ENCODE assay signal across 8 cellular contexts in genomic region chr3:4670352-4670751, GRCh38.
DNase-seq lines count a peak whose midpoint lies in the region; ATAC-seq and TF ChIP-seq lines count a peak whose summit lies in the region.

No MANE protein-coding gene starts in this region.

- no peak overlapping the region for H3K4me3 Mint-ChIP-seq in activated CD8-positive, alpha-beta T cell treated with anti-CD3 and anti-CD28 coated beads for 36 hours
- no peak overlapping the region for H3K4me3 Mint-ChIP-seq in activated CD8-positive, alpha-beta T cell treated with anti-CD3 and anti-CD28 coated beads, Interleukin-2, amount 10 ng/mL, durations not matched to agents 7 days and 5 days
- no peak overlapping the region for H3K4me3 Mint-ChIP-seq in endodermal cell
- no peak overlapping the region for H3K4me3 Mint-ChIP-seq in stimulated activated naive B cell treated with anti-CD40 and anti-IgM and Interleukin-4, amounts not matched to agents 10 μg/mL and 1 μg/mL and 100 μg/mL, for 72 hours

- H3K36me3 Mint-ChIP-seq in activated CD8-positive, alpha-beta T cell treated with anti-CD3 and anti-CD28 coated beads for 36 hours (ENCODE audit: low read depth), result peaks cover 62% of the 10 kb centered on the region
- peaks cover 46% of the 10 kb centered on the region for H3K36me3 Mint-ChIP-seq in activated CD8-positive, alpha-beta T cell treated with anti-CD3 and anti-CD28 coated beads, Interleukin-2, amount 10 ng/mL, durations not matched to agents 7 days and 5 days (ENCODE audit: low read depth)
- no peaks in the 10 kb centered on the region for H3K36me3 Mint-ChIP-seq in endodermal cell (ENCODE audit: low read depth)
- H3K36me3 Mint-ChIP-seq in stimulated activated naive B cell treated with anti-CD40 and anti-IgM and Interleukin-4, amounts not matched to agents 10 μg/mL and 1 μg/mL and 100 μg/mL, for 72 hours, result peaks cover 48 to 56% of the 10 kb centered on the region in 2 donors

- H3K36me3 ChIP-seq in endodermal cell (ENCODE audit: control insufficient read depth, insufficient read depth, low read length), result no peaks in the 10 kb centered on the region

- no peak overlapping the region for H3K27ac ChIP-seq in endodermal cell (ENCODE audit: low read depth, low read length)

- H3K4me3 ChIP-seq in endodermal cell (ENCODE audit: low read length), result no peak overlapping the region

- TF ChIP-seq CTCF in activated CD8-positive, alpha-beta T cell treated with anti-CD3 and anti-CD28 coated beads for 36 hours (IDR thresholded peaks at IDR 0.05), result peak; percentile 40
- TF ChIP-seq CTCF in endodermal cell (conservative IDR thresholded peaks at IDR 0.05) (peak; percentile 78), GM13976 (IDR thresholded peaks at IDR 0.05; ENCODE audit: borderline replicate concordance, control extremely low read depth, extremely low read depth, insufficient read depth, missing control alignments) (no peak)

- H3K27ac Mint-ChIP-seq in activated CD8-positive, alpha-beta T cell treated with anti-CD3 and anti-CD28 coated beads for 36 hours, result no peak overlapping the region
- no peak overlapping the region for H3K27ac Mint-ChIP-seq in activated CD8-positive, alpha-beta T cell treated with anti-CD3 and anti-CD28 coated beads, Interleukin-2, amount 10 ng/mL, durations not matched to agents 7 days and 5 days
- no peak overlapping the region for H3K27ac Mint-ChIP-seq in endodermal cell
- no peak overlapping the region for H3K27ac Mint-ChIP-seq in stimulated activated naive B cell treated with anti-CD40 and anti-IgM and Interleukin-4, amounts not matched to agents 10 μg/mL and 1 μg/mL and 100 μg/mL, for 72 hours

- H3K9ac ChIP-seq in endodermal cell (ENCODE audit: extremely low read depth, low read length, poor library complexity, severe bottlenecking), result no peak overlapping the region

- H3K27me3 Mint-ChIP-seq in activated CD8-positive, alpha-beta T cell treated with anti-CD3 and anti-CD28 coated beads for 36 hours, result no peaks in the 10 kb centered on the region
- H3K27me3 Mint-ChIP-seq in activated CD8-positive, alpha-beta T cell treated with anti-CD3 and anti-CD28 coated beads, Interleukin-2, amount 10 ng/mL, durations not matched to agents 7 days and 5 days (ENCODE audit: low read depth), result no peaks in the 10 kb centered on the region
- H3K27me3 Mint-ChIP-seq in endodermal cell (ENCODE audit: insufficient read depth), result no peaks in the 10 kb centered on the region
- no peaks in the 10 kb centered on the region for H3K27me3 Mint-ChIP-seq in stimulated activated naive B cell treated with anti-CD40 and anti-IgM and Interleukin-4, amounts not matched to agents 10 μg/mL and 1 μg/mL and 100 μg/mL, for 72 hours

- POLR2A ChIA-PET in activated CD8-positive, alpha-beta T cell treated with anti-CD3 and anti-CD28 coated beads for 36 hours (lab: Charles Lee), result no interaction called here
- POLR2A ChIA-PET in activated CD8-positive, alpha-beta T cell treated with anti-CD3 and anti-CD28 coated beads, Interleukin-2, amount 10 ng/mL, durations not matched to agents 7 days and 5 days (lab: Charles Lee), result interaction anchor here (0.9 kb wide), 1 partner anchor 177 kb away, joined by 3 read pairs; the partner anchor contains the start of gene ITPR1

- in situ Hi-C loops in GM13976 (cut with MboI; ENCODE audit: low sequenced_read_pairs, unreplicated experiment), result no loop called here

- H3K4me1 ChIP-seq in endodermal cell (ENCODE audit: control insufficient read depth, insufficient read depth, low read length), result peaks cover 6% of the 10 kb centered on the region

- intact Hi-C loops in activated CD8-positive, alpha-beta T cell treated with anti-CD3 and anti-CD28 coated beads for 36 hours (cut with micrococcal nuclease), result no loop called here

- no peak for ATAC-seq in activated CD8-positive, alpha-beta T cell treated with anti-CD3 and anti-CD28 coated beads for 36 hours
- ATAC-seq in activated CD8-positive, alpha-beta T cell treated with anti-CD3 and anti-CD28 coated beads, Interleukin-2, amount 10 ng/mL, durations not matched to agents 7 days and 5 days, result no peak
- ATAC-seq in stimulated activated naive B cell treated with anti-CD40 and anti-IgM and Interleukin-4, amounts not matched to agents 10 μg/mL and 1 μg/mL and 100 μg/mL, for 72 hours (replicated peaks), result peak; percentile 48 to 49
- ATAC-seq in GM21737 (IDR thresholded peaks at IDR 0.05; ENCODE audit: unreplicated experiment), result no peak

- no peaks in the 10 kb centered on the region for H3K9me3 ChIP-seq in endodermal cell (ENCODE audit: control insufficient read depth, low read length)

- DNase-seq in activated CD8-positive, alpha-beta T cell treated with anti-CD3 and anti-CD28 coated beads for 36 hours, result peak; percentile 21
- no peak for DNase-seq in activated CD8-positive, alpha-beta T cell treated with anti-CD3 and anti-CD28 coated beads, Interleukin-2, amount 10 ng/mL, durations not matched to agents 7 days and 5 days
- DNase-seq in NCI-H460 (ENCODE audit: extremely low read depth, low read depth) (peak; percentile 11), endodermal cell (peak; percentile 75), hypothalamus (lab: John Stamatoyannopoulos, UW) (no peak), GM13976 (ENCODE audit: low spot score) (no peak)
- no peak for DNase-seq in stimulated activated naive B cell treated with anti-CD40 and anti-IgM and Interleukin-4, amounts not matched to agents 10 μg/mL and 1 μg/mL and 100 μg/mL, for 72 hours

- H3K27me3 ChIP-seq in endodermal cell (ENCODE audit: control insufficient read depth, insufficient read depth, low read length, poor library complexity, severe bottlenecking), result no peaks in the 10 kb centered on the region

- H3K4me1 Mint-ChIP-seq in activated CD8-positive, alpha-beta T cell treated with anti-CD3 and anti-CD28 coated beads for 36 hours (ENCODE audit: low read depth), result no peaks in the 10 kb centered on the region
- H3K4me1 Mint-ChIP-seq in activated CD8-positive, alpha-beta T cell treated with anti-CD3 and anti-CD28 coated beads, Interleukin-2, amount 10 ng/mL, durations not matched to agents 7 days and 5 days (ENCODE audit: low read depth), result no peaks in the 10 kb centered on the region
- peaks cover 12% of the 10 kb centered on the region for H3K4me1 Mint-ChIP-seq in endodermal cell
- H3K4me1 Mint-ChIP-seq in stimulated activated naive B cell treated with anti-CD40 and anti-IgM and Interleukin-4, amounts not matched to agents 10 μg/mL and 1 μg/mL and 100 μg/mL, for 72 hours, result peaks cover 0 to 2% of the 10 kb centered on the region in 2 donors

- no peaks in the 10 kb centered on the region for H3K9me3 Mint-ChIP-seq in activated CD8-positive, alpha-beta T cell treated with anti-CD3 and anti-CD28 coated beads for 36 hours
- H3K9me3 Mint-ChIP-seq in activated CD8-positive, alpha-beta T cell treated with anti-CD3 and anti-CD28 coated beads, Interleukin-2, amount 10 ng/mL, durations not matched to agents 7 days and 5 days (ENCODE audit: insufficient read depth), result no peaks in the 10 kb centered on the region
- no peaks in the 10 kb centered on the region for H3K9me3 Mint-ChIP-seq in endodermal cell
- H3K9me3 Mint-ChIP-seq in stimulated activated naive B cell treated with anti-CD40 and anti-IgM and Interleukin-4, amounts not matched to agents 10 μg/mL and 1 μg/mL and 100 μg/mL, for 72 hours, result no peaks in the 10 kb centered on the region

- CTCF ChIA-PET in activated CD8-positive, alpha-beta T cell treated with anti-CD3 and anti-CD28 coated beads for 36 hours (lab: Charles Lee), result interaction anchor here (1.4 to 1.8 kb wide), 4 partner anchors 10 to 41 kb away, joined by 3 to 7 read pairs (median 4); no protein-coding TSS in a partner anchor
- CTCF ChIA-PET in activated CD8-positive, alpha-beta T cell treated with anti-CD3 and anti-CD28 coated beads, Interleukin-2, amount 10 ng/mL, durations not matched to agents 7 days and 5 days (lab: Charles Lee), result interaction anchor here (1.0 to 2.0 kb wide), 3 partner anchors 13 to 307 kb away, joined by 3 to 4 read pairs (median 3); no protein-coding TSS in a partner anchor

- WGBS in endodermal cell (ENCODE audit: insufficient coverage in 1 of 2, insufficient read length in 1 of 2), 2 experiments, result 71 to 85% methylated on average over 1 to 5 of the region's 5 CpGs

Comparison
In these comparisons a context has a peak if more than half of its experiments do, and no peak if none do; other contexts are left out.
1. DNase-seq: peak in activated CD8-positive, alpha-beta T cell treated with anti-CD3 and anti-CD28 coated beads for 36 hours (single experiment), NCI-H460 (single experiment) and endodermal cell (single experiment); none in activated CD8-positive, alpha-beta T cell treated with anti-CD3 and anti-CD28 coated beads, Interleukin-2, amount 10 ng/mL, durations not matched to agents 7 days and 5 days (single experiment), stimulated activated naive B cell treated with anti-CD40 and anti-IgM and Interleukin-4, amounts not matched to agents 10 μg/mL and 1 μg/mL and 100 μg/mL, for 72 hours (single experiment), hypothalamus (0 of 51) and GM13976 (single experiment).
2. ATAC-seq: peak in stimulated activated naive B cell treated with anti-CD40 and anti-IgM and Interleukin-4, amounts not matched to agents 10 μg/mL and 1 μg/mL and 100 μg/mL, for 72 hours (2 of 2); none in activated CD8-positive, alpha-beta T cell treated with anti-CD3 and anti-CD28 coated beads for 36 hours (single experiment), activated CD8-positive, alpha-beta T cell treated with anti-CD3 and anti-CD28 coated beads, Interleukin-2, amount 10 ng/mL, durations not matched to agents 7 days and 5 days (single experiment) and GM21737 (single experiment).